In the genomic region with DNA sequence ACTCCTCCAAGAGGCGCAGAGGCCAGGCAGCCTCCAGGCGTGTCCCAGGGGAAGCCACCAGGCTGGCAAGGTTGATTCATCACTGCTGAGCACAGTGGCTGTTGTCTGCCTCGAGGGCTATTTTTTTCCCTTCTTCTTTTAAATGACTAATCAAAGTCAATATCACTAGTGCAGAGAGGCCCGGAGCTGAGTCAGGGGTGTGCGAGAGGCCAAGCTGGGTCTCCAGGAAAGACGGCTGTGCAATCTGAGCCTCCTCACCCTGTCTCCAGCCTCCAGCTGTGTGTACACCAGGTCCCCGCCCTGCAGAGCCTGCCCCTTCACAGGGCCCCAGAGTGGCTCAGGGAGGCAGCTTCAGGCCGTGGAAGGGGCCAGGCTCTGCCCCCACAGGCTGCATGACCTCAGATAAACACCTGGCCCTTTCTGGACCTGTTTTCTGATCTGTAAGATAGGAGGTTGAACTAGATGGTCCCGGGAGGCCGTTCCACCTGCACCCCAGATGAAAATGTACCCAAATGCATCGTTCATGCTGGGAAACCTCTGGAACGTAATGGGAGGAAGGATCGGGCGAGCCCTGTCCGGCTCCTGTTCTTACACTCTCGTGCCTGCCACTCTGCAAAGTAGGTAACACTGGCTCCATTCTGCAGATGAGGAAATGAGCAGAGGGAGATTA, we compare ENCODE assay signal across 8 cellular contexts. TPM values are rescaled to one million over a fixed set of nuclear protein-coding genes. Genes with fewer than 3 reads are reported as not detected.
DNase-seq lines count a peak whose midpoint lies in the region; ATAC-seq and FAIRE-seq lines count a peak whose summit lies in the region.

No MANE protein-coding gene starts in this region.

- H3K4me3 Mint-ChIP-seq in activated T-cell treated with anti-CD3 and anti-CD28 coated beads, Interleukin-2, amount 50 U/mL, for 72 hours = peak overlapping the region; percentile 48 to 69

- FAIRE-seq in urothelium cell line (lab: Jason Lieb, UNC) = peak; percentile 90

- H3K27me3 Mint-ChIP-seq in activated T-cell treated with anti-CD3 and anti-CD28 coated beads, Interleukin-2, amount 50 U/mL, for 72 hours (ENCODE audit: low read depth) = peaks cover 9% of the 10 kb centered on the region

- no peak overlapping the region for H3K27ac Mint-ChIP-seq in activated T-cell treated with anti-CD3 and anti-CD28 coated beads, Interleukin-2, amount 50 U/mL, for 72 hours

- peaks cover 51% of the 10 kb centered on the region for H3K4me1 Mint-ChIP-seq in activated T-cell treated with anti-CD3 and anti-CD28 coated beads, Interleukin-2, amount 50 U/mL, for 72 hours (ENCODE audit: low read depth)

- H3K9me3 Mint-ChIP-seq in activated T-cell treated with anti-CD3 and anti-CD28 coated beads, Interleukin-2, amount 50 U/mL, for 72 hours = no peaks in the 10 kb centered on the region

- DNase-seq in activated T-cell treated with anti-CD3 and anti-CD28 coated beads for 24 hours (ENCODE audit: low read depth) = peak; percentile 58
- no peak for DNase-seq in activated T-cell treated with anti-CD3 and anti-CD28 coated beads for 4 hours
- DNase-seq in NCI-H2196 treated with DMSO at 0.1 percent for 48 hours (lab: John Stamatoyannopoulos, UW; ENCODE audit: unreplicated experiment) = peak; percentile 80
- DNase-seq in activated T-cell treated with anti-CD3 and anti-CD28 coated beads, Interleukin-2, amount 50 U/mL, for 72 hours = peak; percentile 74 to 86
- peak; percentile 97 for DNase-seq in kidney tubule cell (ENCODE audit: low spot score)
- peak; percentile 94 for DNase-seq in urothelium cell line (ENCODE audit: low spot score)
- DNase-seq in NCI-H1048 (lab: John Stamatoyannopoulos, UW) = no peak
- DNase-seq in medulla oblongata (ENCODE audit: extremely low spot score) = no peak

- peak; percentile 69 to 74 for ATAC-seq in activated T-cell treated with anti-CD3 and anti-CD28 coated beads, Interleukin-2, amount 50 U/mL, for 72 hours (replicated peaks in 1 of 2)

- H3K36me3 Mint-ChIP-seq in activated T-cell treated with anti-CD3 and anti-CD28 coated beads, Interleukin-2, amount 50 U/mL, for 72 hours (ENCODE audit: insufficient read depth in 2 of 2) = no peaks in the 10 kb centered on the region

RNA-seq across cellular contexts. Expression of a gene that starts 3.7 kb away (rescaled TPM):
- 10 to 100 TPM; 28.6 to 37.5 TPM for total RNA-seq in activated T-cell treated with anti-CD3 and anti-CD28 coated beads, Interleukin-2, amount 50 U/mL, for 72 hours

RNA-seq across cellular contexts. Expression of a gene that starts 22.8 kb away (rescaled TPM):
- 10 to 100 TPM; 10.2 to 12.2 TPM for total RNA-seq in activated T-cell treated with anti-CD3 and anti-CD28 coated beads, Interleukin-2, amount 50 U/mL, for 72 hours

RNA-seq across cellular contexts. Expression of a gene that starts 32.4 kb away (rescaled TPM):
- 10 to 100 TPM; 87.0 to 90.9 TPM for total RNA-seq in activated T-cell treated with anti-CD3 and anti-CD28 coated beads, Interleukin-2, amount 50 U/mL, for 72 hours

RNA-seq across cellular contexts. Expression of a gene that starts 32.5 kb away (rescaled TPM):
- total RNA-seq in activated T-cell treated with anti-CD3 and anti-CD28 coated beads, Interleukin-2, amount 50 U/mL, for 72 hours = 1 to 10 TPM; 4.3 to 5.8 TPM

RNA-seq across cellular contexts. Expression of a gene that starts 48.2 kb away (rescaled TPM):
- total RNA-seq in activated T-cell treated with anti-CD3 and anti-CD28 coated beads, Interleukin-2, amount 50 U/mL, for 72 hours = under 1 TPM; 0.70 to 0.95 TPM

Comparison
In these comparisons a context has a peak if more than half of its experiments do, and no peak if none do; other contexts are left out.
1. DNase-seq: peak in activated T-cell treated with anti-CD3 and anti-CD28 coated beads for 24 hours (single experiment), NCI-H2196 treated with DMSO at 0.1 percent for 48 hours (single experiment), activated T-cell treated with anti-CD3 and anti-CD28 coated beads, Interleukin-2, amount 50 U/mL, for 72 hours (2 of 2), kidney tubule cell (single experiment) and urothelium cell line (single experiment); none in activated T-cell treated with anti-CD3 and anti-CD28 coated beads for 4 hours (single experiment), NCI-H1048 (single experiment) and medulla oblongata (single experiment).